Comparison of ENCODE assay signal across 7 cellular contexts in the genomic region with DNA sequence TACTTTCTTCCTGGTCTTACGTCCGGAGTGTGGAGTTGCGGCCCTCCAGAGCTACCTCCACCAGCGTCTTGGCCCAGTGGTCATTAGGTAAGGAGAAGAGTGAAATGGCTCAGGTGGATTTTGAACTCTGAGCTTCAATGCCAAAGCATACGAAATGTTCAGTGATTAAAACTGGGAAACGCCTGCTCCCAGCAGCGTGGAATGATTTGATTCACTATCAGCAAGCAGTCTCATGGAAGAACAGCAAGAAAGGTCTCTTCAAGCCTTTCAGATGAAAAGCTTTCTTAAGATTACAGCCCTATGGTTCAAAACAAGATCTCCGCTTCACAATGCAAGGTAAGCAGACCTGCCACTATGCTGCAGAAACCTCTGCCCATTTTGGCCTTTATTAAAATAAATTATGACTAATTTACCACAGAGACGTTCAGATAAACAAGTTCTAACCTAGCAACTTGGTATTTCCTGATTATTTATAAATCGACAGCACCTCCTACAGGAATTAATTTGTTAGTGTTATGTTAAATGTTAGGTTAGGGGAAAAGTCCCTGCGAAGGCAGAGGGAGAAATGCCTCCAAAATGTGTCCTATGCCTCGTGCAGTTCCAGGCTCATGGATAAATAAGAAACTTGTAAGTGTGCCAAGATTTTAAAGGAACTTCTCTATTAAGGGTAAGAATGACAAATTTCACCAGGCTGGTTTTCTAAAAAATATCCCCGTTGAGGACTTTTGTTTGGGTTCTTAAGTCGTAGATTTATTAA. TPM values are rescaled to one million over a fixed set of nuclear protein-coding genes. Genes with fewer than 3 reads are reported as not detected.
DNase-seq lines count a peak whose midpoint lies in the region; ATAC-seq and TF ChIP-seq lines count a peak whose summit lies in the region.

No MANE protein-coding gene starts in this region.

- peaks cover 12% of the 10 kb centered on the region for H3K4me1 ChIP-seq in osteoblast (ENCODE audit: insufficient read depth, low read length)

- peak; percentile 39 for DNase-seq in GM10266 (ENCODE audit: extremely low spot score)
- DNase-seq in NCI-H1105 treated with DMSO at 0.1 percent for 48 hours (lab: John Stamatoyannopoulos, UW), result peak; percentile 43
- peak; percentile 60 for DNase-seq in astrocyte of the spinal cord (ENCODE audit: low read depth, low spot score)
- DNase-seq in osteoblast (ENCODE audit: insufficient read length, low spot score, missing footprints), result peak; percentile 76
- DNase-seq in cerebellar nuclear complex (lab: John Stamatoyannopoulos, UW), result no peak

- no peaks in the 10 kb centered on the region for H3K79me2 ChIP-seq in osteoblast (ENCODE audit: insufficient read depth, low read length)

- TF ChIP-seq CTCF in GM10266 (IDR thresholded peaks at IDR 0.05; ENCODE audit: control insufficient read depth, insufficient read depth, low read depth, missing control alignments) (peak; percentile 38), astrocyte of the spinal cord (IDR thresholded peaks at IDR 0.05; ENCODE audit: low read depth, low read length) (peak; percentile 22), osteoblast (IDR thresholded peaks at IDR 0.05; ENCODE audit: extremely low read depth, low read depth, low read length) (peak; percentile 47)

- H3K27me3 ChIP-seq in osteoblast (ENCODE audit: insufficient read depth, low read length), result peaks cover 53% of the 10 kb centered on the region

- H3K4me3 ChIP-seq in astrocyte of the spinal cord (ENCODE audit: low read depth, low read length) (no peak overlapping the region), osteoblast (ENCODE audit: insufficient read depth, low read length) (no peak overlapping the region)

- peaks cover 13% of the 10 kb centered on the region for H3K36me3 ChIP-seq in osteoblast (ENCODE audit: insufficient read depth, low read length)

- H3K9me3 ChIP-seq in osteoblast (ENCODE audit: low read depth, low read length), result no peaks in the 10 kb centered on the region

- peaks cover 6% of the 10 kb centered on the region for H4K20me1 ChIP-seq in osteoblast (ENCODE audit: insufficient read depth, low read length)

- H3K4me2 ChIP-seq in osteoblast (ENCODE audit: insufficient read depth, low read length), result no peak overlapping the region

- in situ Hi-C loops in astrocyte of the spinal cord (cut with HindIII; ENCODE audit: low sequenced_read_pairs), result loop anchor here (25.0 kb wide), 1 partner anchor 933 kb away; no protein-coding TSS in a partner anchor

- no peak overlapping the region for H2AFZ ChIP-seq in osteoblast (ENCODE audit: low read length)

- ATAC-seq in GM18861 (IDR thresholded peaks at IDR 0.05; ENCODE audit: unreplicated experiment) (no peak), HG02870 (IDR thresholded peaks at IDR 0.05; ENCODE audit: unreplicated experiment) (no peak)

- no peak overlapping the region for H3K27ac ChIP-seq in osteoblast (ENCODE audit: low read depth, low read length)

RNA-seq across cellular contexts. Expression of gene SP9, which starts 10.1 kb away (rescaled TPM):
- total RNA-seq in osteoblast, result not detected in 2 replicates

RNA-seq across cellular contexts. Expression of gene SCRN3, which starts 50.6 kb away (rescaled TPM):
- total RNA-seq in osteoblast, result 29.7 and 33.0 TPM in 2 replicates

Comparison
In these comparisons a context has a peak if more than half of its experiments do, and no peak if none do; other contexts are left out.
1. DNase-seq: peak in GM10266 (single experiment), NCI-H1105 treated with DMSO at 0.1 percent for 48 hours (single experiment), astrocyte of the spinal cord (single experiment) and osteoblast (single experiment); none in cerebellar nuclear complex (0 of 2).
2. Peak in every context shown above with its lines, with median percentiles within 50 percentile points of each other: CTCF ChIP-seq.